In the genomic region with DNA sequence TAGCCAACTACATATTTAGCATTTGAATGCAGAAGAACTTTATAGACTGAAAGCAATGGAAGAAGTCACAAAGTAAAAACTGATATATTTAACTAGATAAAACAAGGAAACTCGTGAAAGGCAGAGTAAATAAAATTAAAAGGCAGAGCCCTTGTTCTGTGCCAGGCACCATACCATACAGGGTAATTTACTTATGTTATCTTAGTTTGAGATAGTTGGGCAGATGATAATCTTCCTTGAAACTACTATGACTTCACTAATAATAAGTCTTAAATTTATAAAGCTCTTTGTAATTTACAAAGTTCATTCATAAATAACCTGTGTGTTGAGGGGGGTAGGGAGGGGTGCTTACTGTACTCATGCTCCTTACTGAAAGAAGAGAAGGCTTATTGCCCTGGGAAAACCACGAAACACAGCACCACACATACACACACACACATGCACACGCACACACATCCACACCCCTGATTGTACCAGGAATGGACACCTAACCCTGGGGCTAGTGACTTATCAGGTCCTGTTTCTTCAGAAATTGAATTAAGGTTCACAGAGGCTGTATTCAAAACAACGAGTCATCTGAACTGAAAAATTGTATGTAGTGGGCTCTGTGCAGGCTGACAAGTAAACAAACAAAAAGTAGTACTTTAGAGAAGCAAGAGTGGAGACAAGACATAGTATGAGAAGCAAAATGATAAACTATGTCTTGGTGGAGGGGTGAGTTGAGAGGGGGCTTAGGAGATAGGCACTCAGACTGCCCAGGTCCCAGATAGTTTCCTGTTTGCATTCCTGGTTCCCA, we compare ENCODE assay signal across 11 cellular contexts. TPM values are rescaled to one million over a fixed set of nuclear protein-coding genes. Genes with fewer than 3 reads are reported as not detected.
A peak's percentile ranks its signal among the peaks of the same experiment; 100 is the strongest.
DNase-seq lines count a peak whose midpoint lies in the region; ATAC-seq and TF ChIP-seq lines count a peak whose summit lies in the region.
"Had no signal": no experiment of that assay in that cellular context is flagged by ENCODE, and none has a peak within 500 bp of the region (broad histone marks: within the 10 kb centered on the region; RNA-seq: fewer than 3 reads in every experiment).

No MANE protein-coding gene starts in this region.

- H3K9me3 ChIP-seq in CD8-positive, alpha-beta memory T cell (ENCODE audit: low read length) = no peaks in the 10 kb centered on the region
- no peaks in the 10 kb centered on the region for H3K9me3 ChIP-seq in Karpas-422 (ENCODE audit: low read length)
- no peaks in the 10 kb centered on the region for H3K9me3 ChIP-seq in mammary epithelial cell (replicated peaks; ENCODE audit: insufficient read depth, low read length)
- H3K9me3 ChIP-seq in mucosa of descending colon = no peaks in the 10 kb centered on the region

- intact Hi-C loops in mammary epithelial cell (cut with micrococcal nuclease) (no loop called here), mucosa of descending colon (cut with DNase I, micrococcal nuclease) (no loop called here)

- WGBS in mammary epithelial cell (ENCODE audit: low coverage, missing lambda C conversion rate) = 44% methylated on average over 4 of the region's 4 CpGs

- H3K9ac ChIP-seq in Karpas-422 (ENCODE audit: low read length) (no peak overlapping the region), mammary epithelial cell (ENCODE audit: insufficient read depth, low read length) (peak overlapping the region; percentile 24)

- H3K4me3 Mint-ChIP-seq in CD8-positive, alpha-beta memory T cell = peak overlapping the region in 2 of 7 donors; percentile 0 to 15
- H3K4me3 Mint-ChIP-seq: brain had no signal

- peaks cover 99% of the 10 kb centered on the region for H3K79me2 ChIP-seq in Karpas-422 (ENCODE audit: low read length)
- peaks cover 99% of the 10 kb centered on the region for H3K79me2 ChIP-seq in mammary epithelial cell (ENCODE audit: insufficient read depth, low read length)

- peak overlapping the region in 6 of 8 donors; percentile 30 to 54 (median 38) for H3K27ac Mint-ChIP-seq in CD8-positive, alpha-beta memory T cell
- H3K27ac Mint-ChIP-seq: brain had no signal

- ATAC-seq in mucosa of descending colon (peak; percentile 67), HG03139 (IDR thresholded peaks at IDR 0.05; ENCODE audit: unreplicated experiment) (no peak), HG02885 (IDR thresholded peaks at IDR 0.05; ENCODE audit: poor library complexity, unreplicated experiment) (no peak)

- H2AFZ ChIP-seq in Karpas-422 (ENCODE audit: low read length) = no peak overlapping the region
- no peak overlapping the region for H2AFZ ChIP-seq in mammary epithelial cell (ENCODE audit: low read depth, low read length)

- no peaks in the 10 kb centered on the region for H3K36me3 ChIP-seq in CD8-positive, alpha-beta memory T cell (ENCODE audit: insufficient read depth, low read length)
- H3K36me3 ChIP-seq in Karpas-422 (ENCODE audit: insufficient read depth, low read length) (no peaks in the 10 kb centered on the region), mammary epithelial cell (ENCODE audit: insufficient read depth, low read length) (no peaks in the 10 kb centered on the region), mucosa of descending colon (ENCODE audit: low read depth) (no peaks in the 10 kb centered on the region)

- H3K4me1 Mint-ChIP-seq in CD8-positive, alpha-beta memory T cell = peaks cover 81 to 93% (median 89%) of the 10 kb centered on the region in 3 donors

- no peaks in the 10 kb centered on the region for H3K27me3 ChIP-seq in CD8-positive, alpha-beta memory T cell (ENCODE audit: insufficient read depth, low read length, poor library complexity, severe bottlenecking)
- H3K27me3 ChIP-seq in Karpas-422 (ENCODE audit: low read length) (no peaks in the 10 kb centered on the region), mammary epithelial cell (ENCODE audit: insufficient read depth, low read length) (no peaks in the 10 kb centered on the region)

- no peak overlapping the region for H3K27ac ChIP-seq in CD8-positive, alpha-beta memory T cell (ENCODE audit: low read depth, low read length)
- H3K27ac ChIP-seq in Karpas-422 (ENCODE audit: low read length) = peak overlapping the region; percentile 32
- peak overlapping the region; percentile 54 for H3K27ac ChIP-seq in mammary epithelial cell (ENCODE audit: insufficient read depth, low read depth, low read length)

- no peak overlapping the region for H3K4me3 ChIP-seq in CD8-positive, alpha-beta memory T cell (ENCODE audit: low read length)
- H3K4me3 ChIP-seq in Karpas-422 (ENCODE audit: low read length) = no peak overlapping the region
- no peak overlapping the region for H3K4me3 ChIP-seq in mammary epithelial cell (replicated peaks in 1 of 3; ENCODE audit: insufficient read depth in 1 of 3, low read depth in 2 of 3, low read length in 3 of 3)
- H3K4me3 ChIP-seq in mucosa of descending colon = no peak overlapping the region

- peaks cover 61% of the 10 kb centered on the region for H3K4me1 ChIP-seq in CD8-positive, alpha-beta memory T cell (ENCODE audit: insufficient read depth, low read length)
- H3K4me1 ChIP-seq in Karpas-422 (ENCODE audit: low read length) (peaks cover 68% of the 10 kb centered on the region), mammary epithelial cell (ENCODE audit: insufficient read depth, low read length) (peaks cover 13% of the 10 kb centered on the region), mucosa of descending colon (ENCODE audit: low read depth) (peaks cover 53% of the 10 kb centered on the region)

- POLR2A ChIA-PET in CD8-positive, alpha-beta memory T cell (lab: Charles Lee) = no interaction called here

- no peak for DNase-seq in CD8-positive, alpha-beta memory T cell
- DNase-seq in Karpas-422 (no peak), mammary epithelial cell (peak; percentile 90), mucosa of descending colon (no peak), NCI-H82 (lab: John Stamatoyannopoulos, UW) (no peak), ecto neural progenitor cell (ENCODE audit: low spot score) (no peak)
- DNase-seq: activated CD4-positive, alpha-beta T cell treated with anti-CD3 and anti-CD28 coated beads for 48 hours; NCI-H345 had no signal

- no peaks in the 10 kb centered on the region for H3K27me3 Mint-ChIP-seq in CD8-positive, alpha-beta memory T cell

- H3K4me2 ChIP-seq in Karpas-422 (ENCODE audit: low read depth, low read length, poor library complexity, severe bottlenecking) (peak overlapping the region; percentile 35), mammary epithelial cell (ENCODE audit: insufficient read depth, low read depth, low read length) (peak overlapping the region; percentile 52)

- H3K36me3 Mint-ChIP-seq in CD8-positive, alpha-beta memory T cell = peaks cover 0 to 12% (median 5%) of the 10 kb centered on the region in 3 donors

- H4K20me1 ChIP-seq in Karpas-422 (ENCODE audit: insufficient read depth, low read depth, low read length) = no peaks in the 10 kb centered on the region
- H4K20me1 ChIP-seq in mammary epithelial cell (ENCODE audit: insufficient read depth, low read length) = peaks cover 2% of the 10 kb centered on the region

- H3K9me3 Mint-ChIP-seq in CD8-positive, alpha-beta memory T cell = no peaks in the 10 kb centered on the region

- no TSS peak for BruUV-seq in mammary epithelial cell (replicated peaks; lab: Mats Ljungman, UMichigan)

- no peaks in the 10 kb centered on the region for H3K9me2 ChIP-seq in Karpas-422 (replicated peaks; ENCODE audit: insufficient read depth, low read length)

- no peak for TF ChIP-seq CTCF in mammary epithelial cell (conservative IDR thresholded peaks at IDR 0.05 in 1 of 2, IDR thresholded peaks at IDR 0.05 in 1 of 2; ENCODE audit: extremely low read depth in 1 of 2, insufficient read depth in 1 of 2, low read depth in 1 of 2, low read length in 2 of 2)
- no peak for TF ChIP-seq CTCF in mucosa of descending colon (IDR thresholded peaks at IDR 0.05)

- in situ Hi-C loops in mammary epithelial cell (cut with MboI; ENCODE audit: low sequenced_read_pairs in 2 of 2) = no loop called here

- CTCF ChIA-PET in CD8-positive, alpha-beta memory T cell (lab: Charles Lee) = no interaction called here
- CTCF ChIA-PET in mammary epithelial cell (lab: Charles Lee; ENCODE audit: low non-redundant PET) = no interaction called here

- dilution Hi-C loops in mammary epithelial cell (cut with HindIII; ENCODE audit: low sequenced_read_pairs) = no loop called here

RNA-seq across cellular contexts. Expression of gene AGFG1, which starts 38.1 kb away (rescaled TPM):
- 100 to 1,000 TPM; 139 to 141 TPM for total RNA-seq in CD8-positive, alpha-beta memory T cell
- polyA plus RNA-seq in CD8-positive, alpha-beta memory T cell = 31.6 TPM
- 35.6 and 121 TPM in 2 replicates for total RNA-seq in Karpas-422 (2014; rRNA removed; shearing (Covaris generic); ENCODE audit: low replicate concordance)
- 100 to 1,000 TPM in 1 of 2 donors, 10 to 100 TPM in 1; 92.2 to 108 TPM for total RNA-seq in mammary epithelial cell
- 122 TPM for polyA plus RNA-seq in mammary epithelial cell
- polyA minus RNA-seq in mammary epithelial cell = 140 TPM
- 10 to 100 TPM; 69.2 to 76.3 (median 73.0) TPM for total RNA-seq in mucosa of descending colon
